In genomic region chr7:597348-598178, GRCh38 we compare ENCODE assay signal across 23 cellular contexts.
A peak's percentile ranks its signal among the peaks of the same experiment; 100 is the strongest.
DNase-seq lines count a peak whose midpoint lies in the region; ATAC-seq and TF ChIP-seq lines count a peak whose summit lies in the region.
"Had no signal": no experiment of that assay in that cellular context is flagged by ENCODE, and none has a peak within 500 bp of the region (broad histone marks: within the 10 kb centered on the region; RNA-seq: fewer than 3 reads in every experiment).

No MANE protein-coding gene starts in this region.

- no peaks in the 10 kb centered on the region for H3K9me3 Mint-ChIP-seq in activated naive CD4-positive, alpha-beta T cell treated with anti-CD3 and anti-CD28 coated beads, Interleukin-2, amount 50 U/mL, for 24 hours
- no peaks in the 10 kb centered on the region for H3K9me3 Mint-ChIP-seq in WTC11
- peaks cover 2% of the 10 kb centered on the region for H3K9me3 Mint-ChIP-seq in stimulated activated memory B cell treated with anti-CD40 and anti-IgM and Interleukin-4, amounts not matched to agents 10 μg/mL and 1 μg/mL and 100 μg/mL, for 72 hours
- H3K9me3 Mint-ChIP-seq: mesothelial cell of epicardium had no signal

- DNase-seq in activated naive CD4-positive, alpha-beta T cell (lab: John Stamatoyannopoulos, UW): no peak
- no peak for DNase-seq in WTC11 (ENCODE audit: low spot score)
- no peak for DNase-seq in iPS-NIHi7 (ENCODE audit: extremely low spot score)
- DNase-seq in NCI-H2227 (lab: John Stamatoyannopoulos, UW; ENCODE audit: unreplicated experiment): no peak
- DNase-seq: ACHN; activated CD4-positive, CD25-positive, alpha-beta regulatory T cell; amniotic stem cell; HFFc6; left cardiac atrium; NCI-H1092; NCI-H524 treated with DMSO at 0.1 percent for 48 hours; Right ventricle myocardium superior; stimulated activated CD4-positive, alpha-beta T cell treated with anti-CD3 and anti-CD28 coated beads, Interleukin-4, amount 100 ng/mL, for 24 hours had no signal

- TF ChIP-seq CTCF in HEK293 (tag by site-specific recombination; IDR thresholded peaks at IDR 0.05) (no peak), WTC11 (IDR thresholded peaks at IDR 0.05) (no peak)

- ATAC-seq in WTC11 (no peak), GM18867 (IDR thresholded peaks at IDR 0.05; ENCODE audit: unreplicated experiment) (no peak)
- no peak for ATAC-seq in stimulated activated memory B cell treated with anti-CD40 and anti-IgM and Interleukin-4, amounts not matched to agents 10 μg/mL and 1 μg/mL and 100 μg/mL, for 72 hours
- ATAC-seq: left cardiac atrium, psoas muscle had no signal

- POLR2A ChIA-PET in HEK293 (lab: Yijun Ruan, JAX) (no interaction called here), WTC11 (lab: Charles Lee) (interaction anchor here (0.6 kb wide), 1 partner anchor 444 kb away, joined by 3 read pairs; no protein-coding TSS in a partner anchor)

- H3K27ac ChIP-seq in HEK293 (ENCODE audit: extremely low read depth, low read depth, low read length): no peak overlapping the region
- H3K27ac ChIP-seq: cardiac muscle cell, psoas muscle, suprapubic skin had no signal

- H3K9me3 ChIP-seq in HEK293 (ENCODE audit: control insufficient read depth, insufficient read depth, low read depth, low read length): no peaks in the 10 kb centered on the region
- H3K9me3 ChIP-seq: psoas muscle, suprapubic skin had no signal

- H3K4me3 Mint-ChIP-seq in activated naive CD4-positive, alpha-beta T cell treated with anti-CD3 and anti-CD28 coated beads, Interleukin-2, amount 50 U/mL, for 24 hours: no peak overlapping the region
- H3K4me3 Mint-ChIP-seq in WTC11: no peak overlapping the region
- no peak overlapping the region for H3K4me3 Mint-ChIP-seq in stimulated activated memory B cell treated with anti-CD40 and anti-IgM and Interleukin-4, amounts not matched to agents 10 μg/mL and 1 μg/mL and 100 μg/mL, for 72 hours
- H3K4me3 Mint-ChIP-seq: CD14-positive monocyte, HFFc6, mesothelial cell of epicardium had no signal

- no peaks in the 10 kb centered on the region for H3K36me3 ChIP-seq in HEK293 (ENCODE audit: control insufficient read depth in 2 of 2, insufficient read depth in 1 of 2, low read length in 2 of 2)
- H3K36me3 ChIP-seq: cardiac muscle cell, suprapubic skin had no signal

- peaks cover 13% of the 10 kb centered on the region for H3K36me3 Mint-ChIP-seq in activated naive CD4-positive, alpha-beta T cell treated with anti-CD3 and anti-CD28 coated beads, Interleukin-2, amount 50 U/mL, for 24 hours
- H3K36me3 Mint-ChIP-seq in WTC11: peaks cover 7% of the 10 kb centered on the region
- H3K36me3 Mint-ChIP-seq in stimulated activated memory B cell treated with anti-CD40 and anti-IgM and Interleukin-4, amounts not matched to agents 10 μg/mL and 1 μg/mL and 100 μg/mL, for 72 hours: peaks cover 36% of the 10 kb centered on the region
- H3K36me3 Mint-ChIP-seq: CD14-positive monocyte had no signal

- H3K27me3 Mint-ChIP-seq in activated naive CD4-positive, alpha-beta T cell treated with anti-CD3 and anti-CD28 coated beads, Interleukin-2, amount 50 U/mL, for 24 hours: no peaks in the 10 kb centered on the region
- H3K27me3 Mint-ChIP-seq in WTC11 (ENCODE audit: low read depth): no peaks in the 10 kb centered on the region
- no peaks in the 10 kb centered on the region for H3K27me3 Mint-ChIP-seq in stimulated activated memory B cell treated with anti-CD40 and anti-IgM and Interleukin-4, amounts not matched to agents 10 μg/mL and 1 μg/mL and 100 μg/mL, for 72 hours

- peaks cover 45% of the 10 kb centered on the region for H3K4me1 Mint-ChIP-seq in activated naive CD4-positive, alpha-beta T cell treated with anti-CD3 and anti-CD28 coated beads, Interleukin-2, amount 50 U/mL, for 24 hours
- no peaks in the 10 kb centered on the region for H3K4me1 Mint-ChIP-seq in WTC11
- peaks cover 72% of the 10 kb centered on the region for H3K4me1 Mint-ChIP-seq in stimulated activated memory B cell treated with anti-CD40 and anti-IgM and Interleukin-4, amounts not matched to agents 10 μg/mL and 1 μg/mL and 100 μg/mL, for 72 hours

- H3K4me1 ChIP-seq in HEK293 (ENCODE audit: control insufficient read depth, insufficient read depth, low read length): no peaks in the 10 kb centered on the region
- H3K4me1 ChIP-seq: psoas muscle had no signal

- CTCF ChIA-PET in HEK293 (lab: Yijun Ruan, JAX): no interaction called here
- CTCF ChIA-PET in WTC11 (lab: Charles Lee): no interaction called here

- peak overlapping the region; percentile 81 for H3K27ac Mint-ChIP-seq in activated naive CD4-positive, alpha-beta T cell treated with anti-CD3 and anti-CD28 coated beads, Interleukin-2, amount 50 U/mL, for 24 hours
- H3K27ac Mint-ChIP-seq in WTC11: peak overlapping the region; percentile 44; the same call in 1 of the 2 replicates
- H3K27ac Mint-ChIP-seq in stimulated activated memory B cell treated with anti-CD40 and anti-IgM and Interleukin-4, amounts not matched to agents 10 μg/mL and 1 μg/mL and 100 μg/mL, for 72 hours: peak overlapping the region; percentile 11
- H3K27ac Mint-ChIP-seq: HFFc6, mesothelial cell of epicardium had no signal

- H3K4me3 ChIP-seq in HEK293 (ENCODE audit: low read depth, low read length): no peak overlapping the region
- H3K4me3 ChIP-seq: cardiac muscle cell, psoas muscle, smooth muscle cell, suprapubic skin had no signal

TF ChIP-seq in HEK293, 187 proteins besides CTCF, POLR2A, EP300 and RAD21:
- TF ChIP-seq, protein P1, sequence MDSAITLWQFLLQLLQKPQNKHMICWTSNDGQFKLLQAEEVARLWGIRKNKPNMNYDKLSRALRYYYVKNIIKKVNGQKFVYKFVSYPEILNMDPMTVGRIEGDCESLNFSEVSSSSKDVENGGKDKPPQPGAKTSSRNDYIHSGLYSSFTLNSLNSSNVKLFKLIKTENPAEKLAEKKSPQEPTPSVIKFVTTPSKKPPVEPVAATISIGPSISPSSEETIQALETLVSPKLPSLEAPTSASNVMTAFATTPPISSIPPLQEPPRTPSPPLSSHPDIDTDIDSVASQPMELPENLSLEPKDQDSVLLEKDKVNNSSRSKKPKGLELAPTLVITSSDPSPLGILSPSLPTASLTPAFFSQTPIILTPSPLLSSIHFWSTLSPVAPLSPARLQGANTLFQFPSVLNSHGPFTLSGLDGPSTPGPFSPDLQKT (IDR thresholded peaks at IDR 0.05; ENCODE audit: borderline replicate concordance, low read depth, low read length): no peak
- peak; percentile 63 for TF ChIP-seq ZNF600 (tag by site-specific recombination; IDR thresholded peaks at IDR 0.05)
- TF ChIP-seq ZNF626 (tag by site-specific recombination; IDR thresholded peaks at IDR 0.05): no peak
- TF ChIP-seq ZNF596 (tag by site-specific recombination; IDR thresholded peaks at IDR 0.05): no peak

TF ChIP-seq in WTC11, 78 proteins besides CTCF, POLR2A, EP300 and RAD21:
- TF ChIP-seq TP53 (CRISPR knock-in tag; IDR thresholded peaks at IDR 0.05) (no peak), NR3C1 (CRISPR knock-in tag; conservative IDR thresholded peaks at IDR 0.05; ENCODE audit: low read depth) (no peak), MLX (CRISPR knock-in tag; IDR thresholded peaks at IDR 0.05) (no peak)
TF ChIP-seq in WTC11: peak in this region for 0.

Comparison
In these comparisons a context has a peak if more than half of its experiments do, and no peak if none do; other contexts are left out.
1. H3K27ac Mint-ChIP-seq: peak in every context shown above with its lines; median percentile 81 in activated naive CD4-positive, alpha-beta T cell treated with anti-CD3 and anti-CD28 coated beads, Interleukin-2, amount 50 U/mL, for 24 hours; 44 in WTC11; 11 in stimulated activated memory B cell treated with anti-CD40 and anti-IgM and Interleukin-4, amounts not matched to agents 10 μg/mL and 1 μg/mL and 100 μg/mL, for 72 hours.